In the genomic region with DNA sequence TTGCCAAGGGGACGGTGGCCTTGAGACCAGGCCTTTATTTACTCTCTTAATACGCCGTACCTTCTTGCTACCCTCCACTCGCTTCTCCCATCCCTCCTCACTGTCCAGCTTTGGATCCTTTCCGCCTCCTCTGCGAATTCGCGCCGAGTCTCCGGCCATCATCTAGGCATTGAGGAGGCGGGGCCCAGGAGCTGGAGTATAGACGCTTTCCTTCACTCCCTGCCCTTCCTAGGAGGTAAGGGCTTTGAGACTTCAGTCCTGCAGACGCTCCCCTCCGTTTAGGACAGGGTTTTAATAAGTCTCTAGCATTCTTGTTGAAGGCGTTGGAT, we compare ENCODE assay signal across 8 cellular contexts. TPM values are rescaled to one million over a fixed set of nuclear protein-coding genes. Genes with fewer than 3 reads are reported as not detected.
DNase-seq lines count a peak whose midpoint lies in the region; TF ChIP-seq lines count a peak whose summit lies in the region.

No MANE protein-coding gene starts in this region.

- H3K4me2 ChIP-seq in H9 (ENCODE audit: insufficient read depth, insufficient read length, low read length) = peak overlapping the region; percentile 51

- no peak overlapping the region for H2BK120ac ChIP-seq in H9 (ENCODE audit: low read depth, low read length, poor library complexity, severe bottlenecking)

- peak; percentile 7 for DNase-seq in NK-92 treated with Interleukin-12 subunit alpha and Interleukin-12 subunit beta, amount 100 ng/mL, for 24 hours (lab: John Stamatoyannopoulos, UW)
- DNase-seq in NK-92 (lab: John Stamatoyannopoulos, UW; ENCODE audit: unreplicated experiment) = no peak
- peak; percentile 47 for DNase-seq in H9
- peak; percentile 3 for DNase-seq in NCI-H1092 (lab: John Stamatoyannopoulos, UW)
- peak in 1 of 2 donors; percentile 63 for DNase-seq in ascending aorta (ENCODE audit: low spot score in 2 of 2)
- no peak for DNase-seq in NCI-H446 (lab: John Stamatoyannopoulos, UW)

- no peaks in the 10 kb centered on the region for H3K79me1 ChIP-seq in H9 (ENCODE audit: insufficient read depth, low read depth, low read length, poor library complexity, severe bottlenecking)

- no peak overlapping the region for H3K23ac ChIP-seq in H9 (ENCODE audit: insufficient read length, low read depth, low read length)

- H3T11ph ChIP-seq in H9 (ENCODE audit: low read length) = no peak overlapping the region

- H3K9me3 ChIP-seq in H9 (ENCODE audit: control insufficient read depth, low read depth, low read length) = no peaks in the 10 kb centered on the region
- no peaks in the 10 kb centered on the region for H3K9me3 ChIP-seq in ascending aorta
- no peaks in the 10 kb centered on the region for H3K9me3 ChIP-seq in iPS-15b (ENCODE audit: control insufficient read depth, insufficient read depth, low read length)

- peak overlapping the region; percentile 98 to 99 for H3K4me3 Mint-ChIP-seq in H9

- H3K36me3 ChIP-seq in ascending aorta (peaks cover 6 to 31% of the 10 kb centered on the region in 2 donors), iPS-15b (ENCODE audit: control insufficient read depth, insufficient read depth, low read length) (no peaks in the 10 kb centered on the region)

- peaks cover 3% of the 10 kb centered on the region for H3K27me3 Mint-ChIP-seq in H9 (ENCODE audit: low read depth)

- H4K8ac ChIP-seq in H9 (replicated peaks; ENCODE audit: insufficient read length, low read depth, low read length) = no peak overlapping the region

- H2AK5ac ChIP-seq in H9 (ENCODE audit: insufficient read length, low read length) = no peak overlapping the region

- H3K79me2 ChIP-seq in H9 (ENCODE audit: insufficient read depth, low read length) = peaks cover 9% of the 10 kb centered on the region; the same call in 1 of the 2 replicates

- H2AFZ ChIP-seq in H9 (ENCODE audit: low read length) = no peak overlapping the region

- H3K36me3 Mint-ChIP-seq in H9 (ENCODE audit: insufficient read depth in 1 of 3, low read depth in 3 of 3) = peaks cover 19 to 47% (median 41%) of the 10 kb centered on the region in 3 experiments

- peak overlapping the region; percentile 32 for H3K18ac ChIP-seq in H9 (ENCODE audit: insufficient read length, low read depth, low read length)

- H3K4me1 Mint-ChIP-seq in H9 = peaks cover 12 to 15% of the 10 kb centered on the region in 2 experiments

- peak overlapping the region; percentile 16 for H2BK5ac ChIP-seq in H9 (ENCODE audit: insufficient read length, low read length)

- no peak for TF ChIP-seq CTCF in H9 (conservative IDR thresholded peaks at IDR 0.05)
- no peak for TF ChIP-seq CTCF in ascending aorta (IDR thresholded peaks at IDR 0.05)

- no peak overlapping the region for H4K5ac ChIP-seq in H9 (ENCODE audit: insufficient read length, low read depth, low read length)

- H4K91ac ChIP-seq in H9 (ENCODE audit: insufficient read length, low read depth, low read length) = no peak overlapping the region

- peak overlapping the region; percentile 74; the same call in 1 of the 2 replicates for H3K14ac ChIP-seq in H9 (ENCODE audit: insufficient read depth, low read length)

- WGBS in H9 (ENCODE audit: extremely low coverage, insufficient read length, low lambda C conversion rate) = no CpG with 5 or more reads among the region's 15 CpGs

- H2BK15ac ChIP-seq in H9 (ENCODE audit: low read depth, low read length) = no peak overlapping the region

- H3K56ac ChIP-seq in H9 (ENCODE audit: insufficient read length, low read depth, low read length) = no peak overlapping the region

- peak overlapping the region; percentile 98 for H3K27ac Mint-ChIP-seq in H9

- peak overlapping the region; percentile 89 for H3K9ac ChIP-seq in H9 (ENCODE audit: extremely low read depth, insufficient read length, low read length)
- peak overlapping the region; percentile 93 for H3K9ac ChIP-seq in iPS-15b (ENCODE audit: low read depth, low read length)

- H3K27ac ChIP-seq in H9 (ENCODE audit: insufficient read length, low read depth, low read length) = peak overlapping the region; percentile 10
- H3K27ac ChIP-seq in ascending aorta = peak overlapping the region; percentile 88 to 93
- peak overlapping the region; percentile 77 to 93 (median 88) for H3K27ac ChIP-seq in skin epidermis

- intact Hi-C loops in ascending aorta (cut with DNase I) = loop anchor here (1.0 to 2.0 kb wide), 3 partner anchors 50 to 117 kb away; partner anchors contain the start of genes CISD1 and UBE2D1

- H3K4ac ChIP-seq in H9 (ENCODE audit: low read depth, low read length) = no peak overlapping the region

- H2BK20ac ChIP-seq in H9 (ENCODE audit: low read depth, low read length, poor library complexity, severe bottlenecking) = no peak overlapping the region

- H3K4me3 ChIP-seq in ascending aorta (peak overlapping the region; percentile 67), iPS-15b (ENCODE audit: low read depth, low read length) (peak overlapping the region; percentile 99), skin epidermis (peak overlapping the region; percentile 57 to 93 (median 83))

- no peaks in the 10 kb centered on the region for H3K23me2 ChIP-seq in H9 (ENCODE audit: insufficient read length, low read depth, low read length, poor library complexity, severe bottlenecking)

- no peak overlapping the region for H2BK12ac ChIP-seq in H9 (ENCODE audit: insufficient read length, low read depth, low read length)

- H3K4me1 ChIP-seq in H9 (ENCODE audit: insufficient read depth, low read length) = no peaks in the 10 kb centered on the region
- H3K4me1 ChIP-seq in ascending aorta = peaks cover 0 to 3% of the 10 kb centered on the region in 2 donors
- H3K4me1 ChIP-seq in iPS-15b (ENCODE audit: control insufficient read depth, insufficient read depth, low read length) = no peaks in the 10 kb centered on the region

- no peaks in the 10 kb centered on the region; a peak in 1 of 5 replicates for H3K9me3 Mint-ChIP-seq in H9

- H3K27me3 ChIP-seq in H9 (ENCODE audit: insufficient read depth, low read length) (no peaks in the 10 kb centered on the region), ascending aorta (no peaks in the 10 kb centered on the region), iPS-15b (ENCODE audit: control insufficient read depth, insufficient read depth, low read length) (no peaks in the 10 kb centered on the region)

- no peaks in the 10 kb centered on the region for H4K20me1 ChIP-seq in H9 (ENCODE audit: control insufficient read depth, insufficient read depth, insufficient read length)

RNA-seq across cellular contexts. Expression of gene TFAM, which starts 0.5 kb away (rescaled TPM):
- 129 and 144 TPM in 2 replicates for total RNA-seq in H9 (2021)
- 3.4 TPM for total RNA-seq in ascending aorta

RNA-seq across cellular contexts. Expression of gene UBE2D1, which starts 50.9 kb away (rescaled TPM):
- total RNA-seq in H9 (2021) (26.8 and 27.7 TPM in 2 replicates), ascending aorta (4.2 TPM)

Comparison
In these comparisons a context has a peak if more than half of its experiments do, and no peak if none do; other contexts are left out.
1. DNase-seq: peak in NK-92 treated with Interleukin-12 subunit alpha and Interleukin-12 subunit beta, amount 100 ng/mL, for 24 hours (single experiment), H9 (single experiment) and NCI-H1092 (single experiment); none in NK-92 (single experiment) and NCI-H446 (0 of 2).
2. H3K27ac ChIP-seq: peak in every context shown above with its lines; median percentile 90 in ascending aorta; 88 in skin epidermis; 10 in H9.
3. RNA of gene TFAM, which starts 0.5 kb away (total RNA-seq): 129 to 144 TPM in H9; 3.4 TPM in ascending aorta (single experiment); every median in the first group is over 10 times any median in the second.
4. Peak in every context shown above with its lines, with median percentiles within 50 percentile points of each other: H3K4me3 ChIP-seq.